23 cellular contexts compared by ENCODE assay signal in genomic region chr9:86792136-86792535, GRCh38.
DNase-seq lines count a peak whose midpoint lies in the region; ATAC-seq and TF ChIP-seq lines count a peak whose summit lies in the region.
"Had no signal": no experiment of that assay in that cellular context is flagged by ENCODE, and none has a peak within 500 bp of the region (broad histone marks: within the 10 kb centered on the region; RNA-seq: fewer than 3 reads in every experiment).

No MANE protein-coding gene starts in this region.

- H3F3A ChIP-seq in SK-N-SH (replicated peaks; ENCODE audit: insufficient read depth): no peaks in the 10 kb centered on the region
- peaks cover 10% of the 10 kb centered on the region; the same call in 1 of the 2 replicates for H3F3A ChIP-seq in PC-9 (ENCODE audit: insufficient read depth, low read depth)

- peaks cover 0 to 1% of the 10 kb centered on the region in 2 donors for H3K9me3 Mint-ChIP-seq in stimulated activated naive B cell treated with anti-CD40 and anti-IgM and Interleukin-4, amounts not matched to agents 10 μg/mL and 1 μg/mL and 100 μg/mL, for 72 hours
- peaks cover 0 to 2% (median 0%) of the 10 kb centered on the region in 6 donors for H3K9me3 Mint-ChIP-seq in immature natural killer cell
- H3K9me3 Mint-ChIP-seq: activated CD4-positive, alpha-beta T cell treated with anti-CD3 and anti-CD28 coated beads, Interleukin-2, amount 10 ng/mL, durations not matched to agents 7 days and 5 days; activated naive CD4-positive, alpha-beta T cell treated with anti-CD3 and anti-CD28 coated beads, Interleukin-2, amount 10 ng/mL, durations not matched to agents 7 days and 5 days; IgD-negative memory B cell; nephron had no signal

- peaks cover 0 to 5% of the 10 kb centered on the region in 2 donors for H3K27me3 Mint-ChIP-seq in stimulated activated naive B cell treated with anti-CD40 and anti-IgM and Interleukin-4, amounts not matched to agents 10 μg/mL and 1 μg/mL and 100 μg/mL, for 72 hours
- peaks cover 2 to 4% (median 4%) of the 10 kb centered on the region in 3 donors for H3K27me3 Mint-ChIP-seq in immature natural killer cell (ENCODE audit: low read depth in 3 of 3)
- H3K27me3 Mint-ChIP-seq: activated CD4-positive, alpha-beta T cell treated with anti-CD3 and anti-CD28 coated beads, Interleukin-2, amount 10 ng/mL, durations not matched to agents 7 days and 5 days; activated naive CD4-positive, alpha-beta T cell treated with anti-CD3 and anti-CD28 coated beads, Interleukin-2, amount 10 ng/mL, durations not matched to agents 7 days and 5 days; IgD-negative memory B cell had no signal

- H4K20me1 ChIP-seq in SK-N-SH (ENCODE audit: insufficient read depth) (no peaks in the 10 kb centered on the region), PC-9 (ENCODE audit: insufficient read depth) (no peaks in the 10 kb centered on the region)

- DNase-seq in SK-N-SH: no peak
- DNase-seq in PC-9: peak; percentile 48 to 78
- peak; percentile 77 for DNase-seq in epithelial cell of esophagus (ENCODE audit: low read depth)
- DNase-seq in stimulated activated naive B cell treated with anti-CD40 and anti-IgM and Interleukin-4, amounts not matched to agents 10 μg/mL and 1 μg/mL and 100 μg/mL, for 72 hours: no peak
- no peak for DNase-seq in DMS 273 (lab: John Stamatoyannopoulos, UW; ENCODE audit: unreplicated experiment)
- no peak for DNase-seq in immature natural killer cell
- DNase-seq in NCI-H187 (lab: John Stamatoyannopoulos, UW): no peak
- DNase-seq: activated CD4-positive, alpha-beta T cell treated with anti-CD3 and anti-CD28 coated beads, Interleukin-2, amount 10 ng/mL, durations not matched to agents 7 days and 5 days; activated naive CD4-positive, alpha-beta T cell treated with anti-CD3 and anti-CD28 coated beads, Interleukin-2, amount 10 ng/mL, durations not matched to agents 7 days and 5 days; activated T-cell treated with anti-CD3 and anti-CD28 coated beads for 4 hours; brain microvascular endothelial cell; DMS79; esophagus squamous epithelium; glutamatergic neuron; NCI-H2081 treated with DMSO at 0.1 percent for 48 hours; NCI-H526; tibial artery had no signal

- no peaks in the 10 kb centered on the region for H3K79me2 ChIP-seq in SK-N-SH (ENCODE audit: insufficient read depth)
- no peaks in the 10 kb centered on the region for H3K79me2 ChIP-seq in PC-9 (ENCODE audit: low read depth)

- no TSS peak for BruUV-seq in PC-9 (replicated peaks; lab: Mats Ljungman, UMichigan)

- no peaks in the 10 kb centered on the region for H3K36me3 ChIP-seq in SK-N-SH (replicated peaks in 1 of 2; ENCODE audit: control insufficient read depth in 1 of 2, insufficient read depth in 2 of 2, low read length in 1 of 2)
- H3K36me3 ChIP-seq in PC-9 (ENCODE audit: low read depth): no peaks in the 10 kb centered on the region
- H3K36me3 ChIP-seq: brain microvascular endothelial cell, esophagus squamous epithelium, prostate gland, tibial artery had no signal

- H3K4me2 ChIP-seq in SK-N-SH: no peak overlapping the region
- 0 out of 2 replicates have a peak overlapping the region, but pooled peaks have one; percentile 15 for H3K4me2 ChIP-seq in PC-9

- H3K9me3 ChIP-seq in SK-N-SH: no peaks in the 10 kb centered on the region
- no peaks in the 10 kb centered on the region for H3K9me3 ChIP-seq in PC-9 (ENCODE audit: insufficient read depth, low read depth)
- H3K9me3 ChIP-seq: esophagus squamous epithelium, prostate gland, tibial artery had no signal

- TF ChIP-seq EP300 in SK-N-SH (IDR thresholded peaks at IDR 0.05; ENCODE audit: borderline replicate concordance in 1 of 2, low read depth in 1 of 2, low read length in 1 of 2): peak in 1 of 2 experiments; percentile 33; a peak in 1 of 4 replicates

- intact Hi-C loops in PC-9 (cut with micrococcal nuclease; ENCODE audit: unreplicated experiment): loop anchor here (5.0 to 10.0 kb wide), 4 partner anchors 45 to 305 kb away; no protein-coding TSS in a partner anchor

- no peak overlapping the region for H2AFZ ChIP-seq in SK-N-SH (ENCODE audit: low read depth)
- H2AFZ ChIP-seq in PC-9: no peak overlapping the region

- H3K4me1 ChIP-seq in SK-N-SH (ENCODE audit: control insufficient read depth in 1 of 2, insufficient read depth in 2 of 2, low read depth in 1 of 2, low read length in 1 of 2) (peaks cover 9 to 14% of the 10 kb centered on the region in 2 experiments; a peak in 3 of 4 replicates), PC-9 (replicated peaks; ENCODE audit: insufficient read depth) (peaks cover 12% of the 10 kb centered on the region)

- H3K27ac ChIP-seq in SK-N-SH (ENCODE audit: low read depth in 2 of 2, low read length in 1 of 2): no peak overlapping the region
- H3K27ac ChIP-seq in PC-9: peak overlapping the region; percentile 42; the same call in 1 of the 2 replicates
- H3K27ac ChIP-seq: brain microvascular endothelial cell, esophagus squamous epithelium, prostate gland, tibial artery had no signal

- CTCF ChIA-PET in SK-N-SH (lab: Yijun Ruan, JAX) (no interaction called here), PC-9 (lab: Charles Lee) (interaction anchor here (0.8 kb wide), 1 partner anchor 50 kb away, joined by 3 read pairs; no protein-coding TSS in a partner anchor)

- TF ChIP-seq RAD21 in SK-N-SH (IDR thresholded peaks at IDR 0.05; ENCODE audit: low read length): no peak

- no peaks in the 10 kb centered on the region for H3K9me2 ChIP-seq in SK-N-SH
- H3K9me2 ChIP-seq in PC-9 (ENCODE audit: insufficient read depth): no peaks in the 10 kb centered on the region

- H3K4me3 Mint-ChIP-seq in stimulated activated naive B cell treated with anti-CD40 and anti-IgM and Interleukin-4, amounts not matched to agents 10 μg/mL and 1 μg/mL and 100 μg/mL, for 72 hours: no peak overlapping the region
- no peak overlapping the region for H3K4me3 Mint-ChIP-seq in immature natural killer cell
- H3K4me3 Mint-ChIP-seq: activated CD4-positive, alpha-beta T cell treated with anti-CD3 and anti-CD28 coated beads, Interleukin-2, amount 10 ng/mL, durations not matched to agents 7 days and 5 days; activated naive CD4-positive, alpha-beta T cell treated with anti-CD3 and anti-CD28 coated beads, Interleukin-2, amount 10 ng/mL, durations not matched to agents 7 days and 5 days; CD14-positive monocyte; IgD-negative memory B cell had no signal

- no peak for TF ChIP-seq CTCF in SK-N-SH (IDR thresholded peaks at IDR 0.05)
- TF ChIP-seq CTCF in PC-9 (conservative IDR thresholded peaks at IDR 0.05): no peak
- TF ChIP-seq CTCF in epithelial cell of esophagus (IDR thresholded peaks at IDR 0.05; ENCODE audit: insufficient read depth, low read depth, low read length, missing control alignments): no peak

- POLR2A ChIA-PET in SK-N-SH (lab: Yijun Ruan, JAX): no interaction called here
- POLR2A ChIA-PET in PC-9 (lab: Charles Lee; ENCODE audit: unreplicated experiment): no interaction called here

- no peaks in the 10 kb centered on the region for H3K4me1 Mint-ChIP-seq in stimulated activated naive B cell treated with anti-CD40 and anti-IgM and Interleukin-4, amounts not matched to agents 10 μg/mL and 1 μg/mL and 100 μg/mL, for 72 hours
- H3K4me1 Mint-ChIP-seq in immature natural killer cell: no peaks in the 10 kb centered on the region
- H3K4me1 Mint-ChIP-seq: activated CD4-positive, alpha-beta T cell treated with anti-CD3 and anti-CD28 coated beads, Interleukin-2, amount 10 ng/mL, durations not matched to agents 7 days and 5 days; activated naive CD4-positive, alpha-beta T cell treated with anti-CD3 and anti-CD28 coated beads, Interleukin-2, amount 10 ng/mL, durations not matched to agents 7 days and 5 days; CD14-positive monocyte; IgD-negative memory B cell had no signal

- H3K27me3 ChIP-seq in SK-N-SH (ENCODE audit: insufficient read depth): no peaks in the 10 kb centered on the region
- H3K27me3 ChIP-seq in PC-9 (ENCODE audit: insufficient read depth, low read depth): no peaks in the 10 kb centered on the region
- H3K27me3 ChIP-seq: brain microvascular endothelial cell, esophagus squamous epithelium, tibial artery had no signal

- no peaks in the 10 kb centered on the region for H3K36me3 Mint-ChIP-seq in stimulated activated naive B cell treated with anti-CD40 and anti-IgM and Interleukin-4, amounts not matched to agents 10 μg/mL and 1 μg/mL and 100 μg/mL, for 72 hours
- H3K36me3 Mint-ChIP-seq in immature natural killer cell: no peaks in the 10 kb centered on the region
- H3K36me3 Mint-ChIP-seq: activated naive CD4-positive, alpha-beta T cell treated with anti-CD3 and anti-CD28 coated beads, Interleukin-2, amount 10 ng/mL, durations not matched to agents 7 days and 5 days; CD14-positive monocyte; IgD-negative memory B cell had no signal

- H3K9ac ChIP-seq in SK-N-SH: no peak overlapping the region

- H3K4me3 ChIP-seq in SK-N-SH (ENCODE audit: low read depth in 2 of 2, low read length in 1 of 2) (no peak overlapping the region), PC-9 (no peak overlapping the region), epithelial cell of esophagus (ENCODE audit: low read length) (no peak overlapping the region)
- H3K4me3 ChIP-seq: esophagus squamous epithelium, prostate gland, SK-N-MC, tibial artery had no signal

- ATAC-seq in SK-N-SH treated with all-trans-retinoic acid at 6 μM for 48 hours: no peak
- ATAC-seq in stimulated activated naive B cell treated with anti-CD40 and anti-IgM and Interleukin-4, amounts not matched to agents 10 μg/mL and 1 μg/mL and 100 μg/mL, for 72 hours (replicated peaks): peak; percentile 44 to 59

- H3K27ac Mint-ChIP-seq in stimulated activated naive B cell treated with anti-CD40 and anti-IgM and Interleukin-4, amounts not matched to agents 10 μg/mL and 1 μg/mL and 100 μg/mL, for 72 hours: no peak overlapping the region
- no peak overlapping the region for H3K27ac Mint-ChIP-seq in immature natural killer cell
- H3K27ac Mint-ChIP-seq: activated CD4-positive, alpha-beta T cell treated with anti-CD3 and anti-CD28 coated beads, Interleukin-2, amount 10 ng/mL, durations not matched to agents 7 days and 5 days; activated naive CD4-positive, alpha-beta T cell treated with anti-CD3 and anti-CD28 coated beads, Interleukin-2, amount 10 ng/mL, durations not matched to agents 7 days and 5 days had no signal

- WGBS in SK-N-SH (ENCODE audit: low lambda C conversion rate): 28% methylated on average over 3 of the region's 3 CpGs

TF ChIP-seq in SK-N-SH, 30 proteins besides CTCF, POLR2A, EP300 and RAD21 (continues in another document):
- TF ChIP-seq JUND (IDR thresholded peaks at IDR 0.05): peak; percentile 86

TF ChIP-seq in SK-N-SH treated with all-trans-retinoic acid at 6 μM for 48 hours, 23 proteins besides CTCF, POLR2A, EP300 and RAD21 (continues in another document):
- TF ChIP-seq ISL1 (CRISPR knock-in tag; IDR thresholded peaks at IDR 0.05): no peak

Comparison
In these comparisons a context has a peak if more than half of its experiments do, and no peak if none do; other contexts are left out.
1. DNase-seq: peak in PC-9 (2 of 2) and epithelial cell of esophagus (single experiment); none in SK-N-SH (single experiment), stimulated activated naive B cell treated with anti-CD40 and anti-IgM and Interleukin-4, amounts not matched to agents 10 μg/mL and 1 μg/mL and 100 μg/mL, for 72 hours (single experiment), DMS 273 (single experiment), immature natural killer cell (0 of 3) and NCI-H187 (0 of 2).